ENCODE assay signal across 14 cellular contexts in genomic region chr1:227298532-227299174, GRCh38. TPM values are rescaled to one million over a fixed set of nuclear protein-coding genes. Genes with fewer than 3 reads are reported as not detected.
DNase-seq lines count a peak whose midpoint lies in the region; ATAC-seq, FAIRE-seq and TF ChIP-seq lines count a peak whose summit lies in the region.
"Had no signal": no experiment of that assay in that cellular context is flagged by ENCODE, and none has a peak within 500 bp of the region (broad histone marks: within the 10 kb centered on the region; RNA-seq: fewer than 3 reads in every experiment).

No MANE protein-coding gene starts in this region.

- POLR2A ChIA-PET in IMR-90 (lab: Charles Lee; ENCODE audit: unreplicated experiment) (no interaction called here), GM12878 (lab: Charles Lee) (no interaction called here)

- RAD21 ChIA-PET in GM12878 (lab: Charles Lee; ENCODE audit: unreplicated experiment), result no interaction called here

- peaks cover 3% of the 10 kb centered on the region for H3K4me1 ChIP-seq in IMR-90 (ENCODE audit: control insufficient read depth, insufficient read depth, low read length)
- H3K4me1 ChIP-seq in GM12878 (ENCODE audit: control insufficient read depth, insufficient read depth, low read length), result no peaks in the 10 kb centered on the region
- H3K4me1 ChIP-seq in gastroesophageal sphincter, result peaks cover 0 to 28% (median 10%) of the 10 kb centered on the region in 3 donors
- peaks cover 7% of the 10 kb centered on the region for H3K4me1 ChIP-seq in testis

- peaks cover 1% of the 10 kb centered on the region for H3K36me3 ChIP-seq in IMR-90 (ENCODE audit: control insufficient read depth, insufficient read depth, low read length)
- no peaks in the 10 kb centered on the region for H3K36me3 ChIP-seq in GM12878 (ENCODE audit: control insufficient read depth in 2 of 2, insufficient read depth in 2 of 2, low read length in 1 of 2)
- H3K36me3 ChIP-seq in gastroesophageal sphincter, result no peaks in the 10 kb centered on the region
- H3K36me3 ChIP-seq in testis (ENCODE audit: low read depth, missing control alignments), result no peaks in the 10 kb centered on the region

- H3K27ac ChIP-seq in IMR-90 (ENCODE audit: insufficient read depth, low read length), result peak overlapping the region; percentile 66; the same call in 1 of the 2 replicates
- no peak overlapping the region for H3K27ac ChIP-seq in GM12878 (ENCODE audit: control insufficient read depth, insufficient read depth)
- peak overlapping the region; percentile 15 to 61 (median 32) for H3K27ac ChIP-seq in gastroesophageal sphincter
- peak overlapping the region; percentile 4 to 40 for H3K27ac ChIP-seq in testis

- no peak overlapping the region for H4K8ac ChIP-seq in IMR-90 (ENCODE audit: low read depth in 2 of 2, low read length in 2 of 2)

- H3K18ac ChIP-seq in IMR-90 (ENCODE audit: low read depth, low read length), result peak overlapping the region; percentile 29; the same call in 1 of the 2 replicates

- H3K56ac ChIP-seq in IMR-90 (ENCODE audit: extremely low read depth, insufficient read depth, low read length), result no peak overlapping the region

- peak overlapping the region; percentile 71 for H2BK5ac ChIP-seq in IMR-90 (ENCODE audit: low read depth, low read length, poor library complexity, severe bottlenecking)

- TF ChIP-seq EP300 in GM12878 (IDR thresholded peaks at IDR 0.05; ENCODE audit: borderline replicate concordance in 1 of 2, control insufficient read depth in 1 of 2, low read depth in 2 of 2, low read length in 2 of 2) (no peak), gastroesophageal sphincter (IDR thresholded peaks at IDR 0.05) (no peak)

- H4K5ac ChIP-seq in IMR-90 (ENCODE audit: low read depth, low read length), result no peak overlapping the region; the same call in 1 of the 2 replicates

- H2AFZ ChIP-seq in IMR-90 (replicated peaks; ENCODE audit: low read length, poor library complexity) (no peak overlapping the region), GM12878 (ENCODE audit: control insufficient read depth, low read depth, low read length) (no peak overlapping the region)

- CTCF ChIA-PET in IMR-90 (lab: Yijun Ruan, JAX), result interaction anchor here (0.6 to 0.7 kb wide), 3 partner anchors 15 to 660 kb away, joined by 3 read pairs; no protein-coding TSS in a partner anchor
- CTCF ChIA-PET in GM12878 (lab: Yijun Ruan, JAX), result interaction anchor here (1.4 kb wide), 1 partner anchor 10 kb away, joined by 3 read pairs; no protein-coding TSS in a partner anchor
- CTCF ChIA-PET in activated naive CD4-positive, alpha-beta T cell treated with anti-CD3 and anti-CD28 coated beads, Interleukin-2, amount 10 ng/mL, durations not matched to agents 7 days and 5 days (lab: Charles Lee), result no interaction called here

- H3K9me1 ChIP-seq in IMR-90 (ENCODE audit: insufficient read depth, low read length), result no peaks in the 10 kb centered on the region

- H3K4me3 ChIP-seq in IMR-90 (ENCODE audit: insufficient read depth, low read depth, low read length) (peak overlapping the region; percentile 4; the same call in 1 of the 2 replicates), GM12878 (no peak overlapping the region), gastroesophageal sphincter (no peak overlapping the region), testis (no peak overlapping the region)

- ATAC-seq in IMR-90 (ENCODE audit: low read depth) (peak; percentile 49), GM12878 (no peak), gastroesophageal sphincter (no peak), GM18861 (IDR thresholded peaks at IDR 0.05; ENCODE audit: unreplicated experiment) (no peak), GM21619 (IDR thresholded peaks at IDR 0.05; ENCODE audit: unreplicated experiment) (no peak)

- TF ChIP-seq POLR2A in IMR-90 (IDR thresholded peaks at IDR 0.05; ENCODE audit: low read depth, low read length) (no peak), GM12878 (IDR thresholded peaks at IDR 0.05; ENCODE audit: low read depth, low read length) (no peak), gastroesophageal sphincter (IDR thresholded peaks at IDR 0.05) (no peak), testis (IDR thresholded peaks at IDR 0.05) (no peak)

- H4K91ac ChIP-seq in IMR-90 (ENCODE audit: insufficient read depth, low read depth, low read length), result no peak overlapping the region

- H3K4ac ChIP-seq in IMR-90 (ENCODE audit: low read depth, low read length), result 0 out of 2 replicates have a peak overlapping the region, but pooled peaks have one; percentile 40

- H2AK5ac ChIP-seq in IMR-90 (ENCODE audit: low read depth, low read length), result no peak overlapping the region

- intact Hi-C loops in IMR-90 (cut with micrococcal nuclease), result no loop called here
- intact Hi-C loops in GM12878 (cut with micrococcal nuclease; ENCODE audit: unreplicated experiment), result no loop called here
- intact Hi-C loops in testis (cut with DNase I; ENCODE audit: low total_unique reads), result no loop called here
- intact Hi-C loops in activated T-helper 1 cell treated with anti-CD3 and anti-CD28 coated beads, Interleukin-12 subunit alpha, Interleukin-12 subunit beta, Interleukin-2, Interleukin-4 antibody, amounts not matched to agents 30 ng/mL and 10 ng/mL and 1 ng/mL, durations not matched to agents 14 hours and 24 hours and 36 hours (cut with micrococcal nuclease), result no loop called here

- DNase-seq in IMR-90 (no peak), GM12878 (ENCODE audit: low read depth, low spot score) (no peak), testis (no peak)
- DNase-seq in activated naive CD4-positive, alpha-beta T cell treated with anti-CD3 and anti-CD28 coated beads, Interleukin-2, amount 10 ng/mL, durations not matched to agents 7 days and 5 days, result no peak
- DNase-seq in activated T-helper 1 cell treated with anti-CD3 and anti-CD28 coated beads, Interleukin-12 subunit alpha, Interleukin-12 subunit beta, Interleukin-2, Interleukin-4 antibody, amounts not matched to agents 30 ng/mL and 10 ng/mL and 1 ng/mL, durations not matched to agents 14 hours and 24 hours and 36 hours (ENCODE audit: low spot score), result no peak
- DNase-seq: activated CD4-positive, alpha-beta T cell treated with anti-CD3 and anti-CD28 coated beads for 48 hours; DMS153; NCI-H187 treated with DMSO at 0.1 percent for 48 hours; NK-92 treated with Interleukin-12 subunit alpha and Interleukin-12 subunit beta, amount 100 ng/mL, for 24 hours; posterior cingulate gyrus had no signal

- H3K9me3 Mint-ChIP-seq in activated naive CD4-positive, alpha-beta T cell treated with anti-CD3 and anti-CD28 coated beads, Interleukin-2, amount 10 ng/mL, durations not matched to agents 7 days and 5 days, result no peaks in the 10 kb centered on the region
- H3K9me3 Mint-ChIP-seq in activated T-helper 1 cell treated with anti-CD3 and anti-CD28 coated beads, Interleukin-12 subunit alpha, Interleukin-12 subunit beta, Interleukin-2, Interleukin-4 antibody, amounts not matched to agents 30 ng/mL and 10 ng/mL and 1 ng/mL, durations not matched to agents 14 hours and 24 hours and 36 hours, result no peaks in the 10 kb centered on the region
- H3K9me3 Mint-ChIP-seq: central memory CD8-positive, alpha-beta T cell had no signal

- no peak overlapping the region; the same call in 1 of the 2 replicates for H2BK20ac ChIP-seq in IMR-90 (ENCODE audit: low read depth, low read length)

- H3K4me1 Mint-ChIP-seq in activated naive CD4-positive, alpha-beta T cell treated with anti-CD3 and anti-CD28 coated beads, Interleukin-2, amount 10 ng/mL, durations not matched to agents 7 days and 5 days, result no peaks in the 10 kb centered on the region
- H3K4me1 Mint-ChIP-seq in activated T-helper 1 cell treated with anti-CD3 and anti-CD28 coated beads, Interleukin-12 subunit alpha, Interleukin-12 subunit beta, Interleukin-2, Interleukin-4 antibody, amounts not matched to agents 30 ng/mL and 10 ng/mL and 1 ng/mL, durations not matched to agents 14 hours and 24 hours and 36 hours (ENCODE audit: low read depth), result no peaks in the 10 kb centered on the region
- H3K4me1 Mint-ChIP-seq: central memory CD8-positive, alpha-beta T cell had no signal

- H2AK9ac ChIP-seq in IMR-90 (replicated peaks; ENCODE audit: low read depth, low read length, poor library complexity), result no peak overlapping the region

- WGBS in IMR-90 (ENCODE audit: extremely low coverage in 2 of 2, insufficient read length in 1 of 2), 2 experiments, result no CpG with 5 or more reads among the region's 2 CpGs
- 69% methylated on average over 2 of the region's 2 CpGs for WGBS in GM12878 (ENCODE audit: insufficient coverage, insufficient replicate concordance, low lambda C conversion rate, missing lambda C conversion rate)
- 84 to 100% methylated on average over 1 to 2 of the region's 2 CpGs for WGBS in gastroesophageal sphincter (ENCODE audit: low coverage in 1 of 2), 2 donors
- 65 to 76% methylated on average over 2 of the region's 2 CpGs for WGBS in testis, 2 donors

- H3K79me1 ChIP-seq in IMR-90 (ENCODE audit: low read depth in 1 of 2, low read length in 2 of 2), result peaks cover 24 to 45% of the 10 kb centered on the region in 2 experiments

- H3K4me2 ChIP-seq in IMR-90 (ENCODE audit: low read depth, low read length) (peak overlapping the region; percentile 92), GM12878 (ENCODE audit: control insufficient read depth, insufficient read depth) (no peak overlapping the region)

- H4K20me1 ChIP-seq in IMR-90 (ENCODE audit: insufficient read depth, low read length) (peaks cover 17% of the 10 kb centered on the region; the same call in 1 of the 2 replicates), GM12878 (ENCODE audit: control insufficient read depth, insufficient read depth) (no peaks in the 10 kb centered on the region)

- no peak for TF ChIP-seq CTCF in IMR-90 (conservative IDR thresholded peaks at IDR 0.05; ENCODE audit: low read depth, low read length)
- TF ChIP-seq CTCF in GM12878 (IDR thresholded peaks at IDR 0.05 in 2 of 3, conservative IDR thresholded peaks at IDR 0.05 in 1 of 3; ENCODE audit: control insufficient read depth in 2 of 3, extremely low read depth in 1 of 3, insufficient read depth in 1 of 3, low read depth in 3 of 3, low read length in 3 of 3), result no peak
- TF ChIP-seq CTCF in gastroesophageal sphincter (IDR thresholded peaks at IDR 0.05), result no peak
- TF ChIP-seq CTCF in testis (IDR thresholded peaks at IDR 0.05), result no peak

- H3K27me3 ChIP-seq in IMR-90 (ENCODE audit: control insufficient read depth, insufficient read depth, low read length), result no peaks in the 10 kb centered on the region
- H3K27me3 ChIP-seq in GM12878 (replicated peaks in 1 of 2; ENCODE audit: control insufficient read depth in 2 of 2, insufficient read depth in 2 of 2, low read length in 1 of 2), result no peaks in the 10 kb centered on the region
- no peaks in the 10 kb centered on the region for H3K27me3 ChIP-seq in gastroesophageal sphincter
- no peaks in the 10 kb centered on the region for H3K27me3 ChIP-seq in testis

- SMC1A ChIA-PET in GM12878 (lab: Charles Lee; ENCODE audit: uncharacterized antibody, unreplicated experiment), result interaction anchor here (1.2 kb wide), 1 partner anchor 72 kb away, joined by 4 read pairs; no protein-coding TSS in a partner anchor

- peak overlapping the region; percentile 25; the same call in 1 of the 3 replicates for H2BK15ac ChIP-seq in IMR-90 (ENCODE audit: low read depth, low read length)

- no peak overlapping the region; the same call in 1 of the 2 replicates for H2BK120ac ChIP-seq in IMR-90 (ENCODE audit: low read depth, low read length)

- dilution Hi-C loops in IMR-90 (cut with HindIII; ENCODE audit: low sequenced_read_pairs, unreplicated experiment), result no loop called here

- BruUV-seq in IMR-90 (replicated peaks; lab: Mats Ljungman, UMichigan), result no TSS peak
- BruUV-seq in GM12878 (replicated peaks; lab: Mats Ljungman, UMichigan), result no TSS peak

- in situ Hi-C loops in IMR-90 (cut with MboI; ENCODE audit: low sequenced_read_pairs), result no loop called here
- in situ Hi-C loops in GM12878 (cut with MboI), result no loop called here

- no peak overlapping the region for H3K27ac Mint-ChIP-seq in activated naive CD4-positive, alpha-beta T cell treated with anti-CD3 and anti-CD28 coated beads, Interleukin-2, amount 10 ng/mL, durations not matched to agents 7 days and 5 days
- H3K27ac Mint-ChIP-seq in activated T-helper 1 cell treated with anti-CD3 and anti-CD28 coated beads, Interleukin-12 subunit alpha, Interleukin-12 subunit beta, Interleukin-2, Interleukin-4 antibody, amounts not matched to agents 30 ng/mL and 10 ng/mL and 1 ng/mL, durations not matched to agents 14 hours and 24 hours and 36 hours, result no peak overlapping the region

- peak; percentile 31 for FAIRE-seq in GM12878 (lab: Jason Lieb, UNC)

- no peaks in the 10 kb centered on the region for H3K79me2 ChIP-seq in GM12878 (ENCODE audit: control insufficient read depth, insufficient read depth, low read length)

- H3K9ac ChIP-seq in IMR-90 (ENCODE audit: low read depth, low read length) (peak overlapping the region; percentile 54; the same call in 1 of the 2 replicates), GM12878 (ENCODE audit: control insufficient read depth, insufficient read depth, low read length) (no peak overlapping the region)

- no peaks in the 10 kb centered on the region for H3K9me3 ChIP-seq in IMR-90 (ENCODE audit: control insufficient read depth, insufficient read depth, low read length)
- no peaks in the 10 kb centered on the region for H3K9me3 ChIP-seq in GM12878 (replicated peaks; ENCODE audit: control insufficient read depth, insufficient read depth, low read length)
- H3K9me3 ChIP-seq in gastroesophageal sphincter, result no peaks in the 10 kb centered on the region
- H3K9me3 ChIP-seq in testis, result no peaks in the 10 kb centered on the region

- H3K36me3 Mint-ChIP-seq in activated naive CD4-positive, alpha-beta T cell treated with anti-CD3 and anti-CD28 coated beads, Interleukin-2, amount 10 ng/mL, durations not matched to agents 7 days and 5 days, result no peaks in the 10 kb centered on the region
- no peaks in the 10 kb centered on the region for H3K36me3 Mint-ChIP-seq in activated T-helper 1 cell treated with anti-CD3 and anti-CD28 coated beads, Interleukin-12 subunit alpha, Interleukin-12 subunit beta, Interleukin-2, Interleukin-4 antibody, amounts not matched to agents 30 ng/mL and 10 ng/mL and 1 ng/mL, durations not matched to agents 14 hours and 24 hours and 36 hours (ENCODE audit: low read depth)

- H3K14ac ChIP-seq in IMR-90 (replicated peaks; ENCODE audit: low read depth, low read length), result no peak overlapping the region

- no peak for TF ChIP-seq RAD21 in IMR-90 (IDR thresholded peaks at IDR 0.05; ENCODE audit: low read length)
- TF ChIP-seq RAD21 in GM12878 (IDR thresholded peaks at IDR 0.05; ENCODE audit: insufficient read depth, low read depth, low read length), result no peak

- peak overlapping the region; percentile 10 for H3K23ac ChIP-seq in IMR-90 (ENCODE audit: low read depth, low read length)

- H3K4me3 Mint-ChIP-seq in activated naive CD4-positive, alpha-beta T cell treated with anti-CD3 and anti-CD28 coated beads, Interleukin-2, amount 10 ng/mL, durations not matched to agents 7 days and 5 days, result no peak overlapping the region
- H3K4me3 Mint-ChIP-seq in activated T-helper 1 cell treated with anti-CD3 and anti-CD28 coated beads, Interleukin-12 subunit alpha, Interleukin-12 subunit beta, Interleukin-2, Interleukin-4 antibody, amounts not matched to agents 30 ng/mL and 10 ng/mL and 1 ng/mL, durations not matched to agents 14 hours and 24 hours and 36 hours, result no peak overlapping the region
- H3K4me3 Mint-ChIP-seq: central memory CD8-positive, alpha-beta T cell had no signal

- H3K27me3 Mint-ChIP-seq in activated naive CD4-positive, alpha-beta T cell treated with anti-CD3 and anti-CD28 coated beads, Interleukin-2, amount 10 ng/mL, durations not matched to agents 7 days and 5 days, result no peaks in the 10 kb centered on the region
- H3K27me3 Mint-ChIP-seq in activated T-helper 1 cell treated with anti-CD3 and anti-CD28 coated beads, Interleukin-12 subunit alpha, Interleukin-12 subunit beta, Interleukin-2, Interleukin-4 antibody, amounts not matched to agents 30 ng/mL and 10 ng/mL and 1 ng/mL, durations not matched to agents 14 hours and 24 hours and 36 hours (ENCODE audit: insufficient read depth), result peaks cover 5% of the 10 kb centered on the region

RNA-seq across cellular contexts. Expression of gene CDC42BPA, which starts 19.6 kb away (rescaled TPM):
- 27.8 and 36.4 TPM in 2 replicates for total RNA-seq in IMR-90 (2012; rRNA removed)
- 7.7 and 9.4 TPM in 2 replicates for polyA plus RNA-seq in IMR-90 (2012; rRNA removed)
- 2.8 and 4.1 TPM in 2 replicates for polyA plus RNA-seq in IMR-90 (2012; cell fraction: cytosol; rRNA removed)
- 8.9 and 19.7 TPM in 2 replicates for polyA plus RNA-seq in IMR-90 (2012; cell fraction: nucleus; rRNA removed; ENCODE audit: low replicate concordance)
- 0.04 TPM in 1 of 2 replicates, not detected in the other for total RNA-seq in GM12878 (2013; cell fraction: nucleolus; rRNA removed)
- total RNA-seq in GM12878 (2014; rRNA removed), result 0.06 and 0.33 TPM in 2 replicates
- 0.04 and 0.05 TPM in 2 replicates for total RNA-seq in GM12878 (2014; rRNA removed; fragmentation: Illumina TruSeq; extraction: Trizol)
- 0.19 and 0.23 TPM in 2 replicates for total RNA-seq in GM12878 (2021)
- polyA plus RNA-seq in GM12878 (2011; ENCODE audit: low read depth), result 0.10 TPM
- polyA plus RNA-seq in GM12878 (2011; rRNA removed), result 0.52 and 0.66 TPM in 2 replicates
- 0.30 and 0.37 TPM in 2 replicates for polyA plus RNA-seq in GM12878 (2011; cell fraction: cytosol; rRNA removed)
- polyA plus RNA-seq in GM12878 (2011; cell fraction: nucleus; rRNA removed), result 0.67 TPM in 2 replicates
- polyA plus RNA-seq in GM12878 (2012), result 0.14 and 0.28 TPM in 2 replicates
- 0.09 and 0.11 TPM in 2 replicates for polyA plus RNA-seq in GM12878 (2014; fragmentation: Illumina TruSeq; extraction: Trizol)
- under 1 TPM; 0.02 to 0.13 TPM for polyA plus RNA-seq in GM12878 (2014; fragmentation: Nextera tagmentation; extraction: Ambion mirVana)
- 0.06 and 0.12 TPM in 2 replicates for polyA plus RNA-seq in GM12878 (2014; rRNA removed)
- under 1 TPM; 0.09 to 0.17 TPM for polyA plus RNA-seq in GM12878 (2016; fragmentation: Nextera tagmentation; extraction: Ambion mirVana)
- 0.82 and 2.7 TPM in 2 replicates for polyA minus RNA-seq in GM12878 (2011; rRNA and poly(A)+ RNA removed)
- polyA minus RNA-seq in GM12878 (2011; cell fraction: cytosol; rRNA and poly(A)+ RNA removed), result 0.83 and 1.1 TPM in 2 replicates
- 1.2 and 3.1 TPM in 2 replicates for polyA minus RNA-seq in GM12878 (2011; cell fraction: nucleus; rRNA and poly(A)+ RNA removed)
- total RNA-seq in gastroesophageal sphincter, result 10 to 100 TPM; 60.7 to 92.1 (median 74.1) TPM
- total RNA-seq in testis, result 100 to 1,000 TPM; 105 to 109 TPM
- polyA plus RNA-seq in testis (ENCODE audit: insufficient read depth, low read depth, low replicate concordance), result 39.9 TPM
- 1.0 and 1.9 TPM in 2 replicates for total RNA-seq in activated T-helper 1 cell treated with anti-CD3 and anti-CD28 coated beads, Interleukin-12 subunit alpha, Interleukin-12 subunit beta, Interleukin-2, Interleukin-4 antibody, amounts not matched to agents 30 ng/mL and 10 ng/mL and 1 ng/mL, durations not matched to agents 14 hours and 24 hours and 36 hours

Comparison
In these comparisons a context has a peak if more than half of its experiments do, and no peak if none do; other contexts are left out.
1. RNA of gene CDC42BPA, which starts 19.6 kb away (total RNA-seq): 105 to 109 TPM in testis, 60.7 to 92.1 TPM in gastroesophageal sphincter and 27.8 to 36.4 TPM in IMR-90; 1.0 to 1.9 TPM in activated T-helper 1 cell treated with anti-CD3 and anti-CD28 coated beads, Interleukin-12 subunit alpha, Interleukin-12 subunit beta, Interleukin-2, Interleukin-4 antibody, amounts not matched to agents 30 ng/mL and 10 ng/mL and 1 ng/mL, durations not matched to agents 14 hours and 24 hours and 36 hours and 0.04 to 0.33 TPM in GM12878; every median in the first group is over 10 times any median in the second.